Comparison of ENCODE assay signal across 17 cellular contexts in the genomic region with DNA sequence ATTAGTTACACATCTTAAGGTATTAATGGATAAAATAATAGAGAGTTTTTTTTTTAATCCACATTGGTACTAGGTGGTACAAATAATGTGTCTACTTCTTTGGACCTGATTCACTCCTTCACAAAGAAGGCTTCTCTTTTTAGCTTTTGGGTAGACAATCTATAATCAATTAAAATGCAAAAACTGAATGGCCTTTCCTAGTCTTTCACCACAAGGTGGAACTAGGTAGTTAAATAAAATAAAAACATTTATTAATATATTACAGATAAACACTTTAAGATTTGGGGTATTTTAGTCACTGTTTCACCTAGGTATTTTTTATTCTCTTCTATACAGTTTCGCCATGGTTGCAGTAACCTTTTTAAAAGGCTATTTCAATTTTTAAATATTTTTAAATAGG.
"Had no signal": no experiment of that assay in that cellular context is flagged by ENCODE, and none has a peak within 500 bp of the region (broad histone marks: within the 10 kb centered on the region; RNA-seq: fewer than 3 reads in every experiment).

No MANE protein-coding gene starts in this region.

- H3K4me3 Mint-ChIP-seq: activated CD8-positive, alpha-beta memory T cell treated with anti-CD3 and anti-CD28 coated beads, Interleukin-2, amount 10 ng/mL, durations not matched to agents 7 days and 5 days; activated naive CD4-positive, alpha-beta T cell treated with anti-CD3 and anti-CD28 coated beads, Interleukin-2, amount 50 U/mL, for 24 hours; activated T-cell treated with anti-CD3 and anti-CD28 coated beads, Interleukin-2, amount 50 U/mL, for 24 hours; naive B cell had no signal

- H3K27ac ChIP-seq: lower lobe of right lung, upper lobe of right lung had no signal

- DNase-seq: activated CD4-positive, alpha-beta T cell treated with anti-CD3 and anti-CD28 coated beads, Interleukin-2, amount 50 U/mL, for 4 hours; activated CD8-positive, alpha-beta memory T cell treated with anti-CD3 and anti-CD28 coated beads, Interleukin-2, amount 10 ng/mL, durations not matched to agents 7 days and 5 days; activated effector memory CD4-positive, alpha-beta T cell treated with Interleukin-2 at 50 U/mL for 16 hours; activated T-cell treated with anti-CD3 and anti-CD28 coated beads, Interleukin-2, amount 50 U/mL, for 24 hours; amygdala; hypothalamus; lower lobe of right lung; midbrain; naive B cell; nucleus accumbens; stimulated activated CD4-positive, alpha-beta T cell treated with anti-CD3 and anti-CD28 coated beads, Interleukin-12 subunit alpha, Interleukin-12 subunit beta, amount 100 ng/mL, for 4 hours; stimulated activated naive CD4-positive, alpha-beta T cell; substantia nigra; T-helper 2 cell; upper lobe of right lung had no signal

- H3K9me3 Mint-ChIP-seq: activated naive CD4-positive, alpha-beta T cell treated with anti-CD3 and anti-CD28 coated beads, Interleukin-2, amount 50 U/mL, for 24 hours; activated T-cell treated with anti-CD3 and anti-CD28 coated beads, Interleukin-2, amount 50 U/mL, for 24 hours; naive B cell had no signal

- H3K4me3 ChIP-seq: lower lobe of right lung, upper lobe of right lung had no signal

- H3K9me3 ChIP-seq: lower lobe of right lung, upper lobe of right lung had no signal

- H3K4me1 Mint-ChIP-seq: activated CD8-positive, alpha-beta memory T cell treated with anti-CD3 and anti-CD28 coated beads, Interleukin-2, amount 10 ng/mL, durations not matched to agents 7 days and 5 days; activated naive CD4-positive, alpha-beta T cell treated with anti-CD3 and anti-CD28 coated beads, Interleukin-2, amount 50 U/mL, for 24 hours; naive B cell had no signal

- H3K27me3 ChIP-seq: upper lobe of right lung had no signal

- H3K36me3 ChIP-seq: lower lobe of right lung, upper lobe of right lung had no signal

- H3K27ac Mint-ChIP-seq: activated CD8-positive, alpha-beta memory T cell treated with anti-CD3 and anti-CD28 coated beads, Interleukin-2, amount 10 ng/mL, durations not matched to agents 7 days and 5 days; activated naive CD4-positive, alpha-beta T cell treated with anti-CD3 and anti-CD28 coated beads, Interleukin-2, amount 50 U/mL, for 24 hours; activated T-cell treated with anti-CD3 and anti-CD28 coated beads, Interleukin-2, amount 50 U/mL, for 24 hours; naive B cell had no signal

- ATAC-seq: activated CD4-positive, CD25-positive, alpha-beta regulatory T cell treated with anti-CD3 and anti-CD28 coated beads, Interleukin-2, amount 50 U/mL, for 24 hours; activated CD8-positive, alpha-beta memory T cell treated with anti-CD3 and anti-CD28 coated beads, Interleukin-2, amount 10 ng/mL, durations not matched to agents 7 days and 5 days; lower lobe of right lung; upper lobe of right lung had no signal

- H3K36me3 Mint-ChIP-seq: activated CD8-positive, alpha-beta memory T cell treated with anti-CD3 and anti-CD28 coated beads, Interleukin-2, amount 10 ng/mL, durations not matched to agents 7 days and 5 days; activated naive CD4-positive, alpha-beta T cell treated with anti-CD3 and anti-CD28 coated beads, Interleukin-2, amount 50 U/mL, for 24 hours; naive B cell had no signal
